In the genomic region with DNA sequence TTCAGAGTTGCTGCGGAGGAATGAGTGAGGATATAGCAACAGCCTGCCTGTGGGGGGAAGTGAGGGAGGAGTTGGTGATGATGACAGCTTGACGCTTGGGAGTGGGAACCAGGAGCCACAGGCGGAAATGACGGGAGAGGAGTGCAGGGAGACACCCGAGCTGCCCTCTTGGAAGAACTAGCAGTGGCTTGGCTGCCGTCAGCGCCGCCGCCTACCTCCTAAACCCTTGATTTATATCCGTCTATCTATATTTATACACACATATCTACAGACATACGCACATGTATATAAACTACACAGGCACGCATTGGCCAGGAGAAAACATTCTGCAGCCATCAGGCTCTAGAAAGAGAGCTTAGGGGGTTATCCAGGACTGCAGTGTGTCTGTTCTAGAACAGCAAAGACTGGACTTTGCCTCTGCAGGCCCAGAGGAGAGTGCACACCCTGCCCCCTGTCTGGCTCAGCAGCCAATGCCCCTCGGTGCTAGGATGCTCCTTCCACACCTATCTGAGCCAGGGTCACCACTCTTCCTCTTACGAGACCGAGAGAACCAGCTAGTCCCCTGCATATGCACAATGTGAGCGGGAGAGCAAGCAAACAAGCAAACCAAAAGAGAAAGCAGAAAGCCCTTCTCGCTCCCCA, we compare ENCODE assay signal across 10 cellular contexts. TPM values are rescaled to one million over a fixed set of nuclear protein-coding genes. Genes with fewer than 3 reads are reported as not detected.
DNase-seq lines count a peak whose midpoint lies in the region; ATAC-seq and TF ChIP-seq lines count a peak whose summit lies in the region.
"Had no signal": no experiment of that assay in that cellular context is flagged by ENCODE, and none has a peak within 500 bp of the region (broad histone marks: within the 10 kb centered on the region; RNA-seq: fewer than 3 reads in every experiment).

No MANE protein-coding gene starts in this region.

- peaks cover 3% of the 10 kb centered on the region for H3K36me3 Mint-ChIP-seq in endodermal cell (ENCODE audit: low read depth)

- peak overlapping the region in 1 of 2 donors; percentile 8 for H3K27ac Mint-ChIP-seq in stimulated activated naive CD8-positive, alpha-beta T cell treated with anti-CD3 and anti-CD28 coated beads, Interleukin-15, amount 100 ng/mL, for 72 hours
- peak overlapping the region; percentile 72 for H3K27ac Mint-ChIP-seq in endodermal cell

- H3K4me1 ChIP-seq in endodermal cell (ENCODE audit: control insufficient read depth, insufficient read depth, low read length), result peaks cover 21% of the 10 kb centered on the region
- peaks cover 30% of the 10 kb centered on the region for H3K4me1 ChIP-seq in muscle layer of colon (ENCODE audit: insufficient read depth, low read length)

- H3K27me3 ChIP-seq in endodermal cell (ENCODE audit: control insufficient read depth, insufficient read depth, low read length, poor library complexity, severe bottlenecking) (no peaks in the 10 kb centered on the region), muscle layer of colon (ENCODE audit: control insufficient read depth in 1 of 2, insufficient read depth in 2 of 2, low read length in 2 of 2) (no peaks in the 10 kb centered on the region)

- ATAC-seq in stimulated activated naive CD8-positive, alpha-beta T cell treated with anti-CD3 and anti-CD28 coated beads, Interleukin-15, amount 100 ng/mL, for 72 hours, result peak; percentile 22
- no peak for ATAC-seq in stimulated activated naive CD8-positive, alpha-beta T cell treated with anti-CD3 and anti-CD28 coated beads, Interleukin-15, Interleukin-2, amounts not matched to agents 100 U/mL and 50 U/mL, for 24 hours
- ATAC-seq in HG02870 (IDR thresholded peaks at IDR 0.05; ENCODE audit: unreplicated experiment) (no peak), GM21526 (IDR thresholded peaks at IDR 0.05; ENCODE audit: low FRiP score, unreplicated experiment) (no peak)

- peak overlapping the region; percentile 22 for H3K27ac ChIP-seq in endodermal cell (ENCODE audit: low read depth, low read length)
- H3K27ac ChIP-seq in muscle layer of colon (ENCODE audit: low read depth, low read length), result peak overlapping the region; percentile 82

- peak; percentile 33 for TF ChIP-seq CTCF in endodermal cell (conservative IDR thresholded peaks at IDR 0.05)

- H3K9ac ChIP-seq in endodermal cell (ENCODE audit: extremely low read depth, low read length, poor library complexity, severe bottlenecking), result no peak overlapping the region
- H3K9ac ChIP-seq in muscle layer of colon (ENCODE audit: low read length), result peak overlapping the region; percentile 51

- H3K9me3 ChIP-seq in endodermal cell (ENCODE audit: control insufficient read depth, low read length) (no peaks in the 10 kb centered on the region), muscle layer of colon (ENCODE audit: low read length) (no peaks in the 10 kb centered on the region)

- peaks cover 7% of the 10 kb centered on the region for H3K27me3 Mint-ChIP-seq in stimulated activated naive CD8-positive, alpha-beta T cell treated with anti-CD3 and anti-CD28 coated beads, Interleukin-15, amount 100 ng/mL, for 72 hours
- H3K27me3 Mint-ChIP-seq in endodermal cell (ENCODE audit: insufficient read depth), result peaks cover 14% of the 10 kb centered on the region

- DNase-seq in stimulated activated naive CD8-positive, alpha-beta T cell treated with anti-CD3 and anti-CD28 coated beads, Interleukin-15, amount 100 ng/mL, for 72 hours, result no peak
- DNase-seq in stimulated activated naive CD8-positive, alpha-beta T cell treated with anti-CD3 and anti-CD28 coated beads, Interleukin-15, Interleukin-2, amounts not matched to agents 100 U/mL and 50 U/mL, for 24 hours, result no peak
- DNase-seq in endodermal cell, result peak; percentile 76
- DNase-seq in NCI-H2081 treated with DMSO at 0.1 percent for 48 hours (lab: John Stamatoyannopoulos, UW), result no peak
- no peak for DNase-seq in stimulated activated CD4-positive, alpha-beta T cell treated with anti-CD3 and anti-CD28 coated beads, Interleukin-4, amount 100 ng/mL, for 24 hours
- DNase-seq: activated CD4-positive, alpha-beta T cell treated with anti-CD3 and anti-CD28 coated beads, Interleukin-2, amount 50 U/mL, for 1 hour had no signal

- no peaks in the 10 kb centered on the region for H3K9me3 Mint-ChIP-seq in stimulated activated naive CD8-positive, alpha-beta T cell treated with anti-CD3 and anti-CD28 coated beads, Interleukin-15, amount 100 ng/mL, for 72 hours
- H3K9me3 Mint-ChIP-seq in endodermal cell, result peaks cover 6% of the 10 kb centered on the region
- H3K9me3 Mint-ChIP-seq: CD8-positive, alpha-beta memory T cell had no signal

- WGBS in endodermal cell (ENCODE audit: insufficient coverage in 1 of 2, insufficient read length in 1 of 2), 2 experiments, result 75 to 76% methylated on average over 11 to 17 of the region's 17 CpGs

- peak overlapping the region in 1 of 2 donors; percentile 20 for H3K4me3 Mint-ChIP-seq in stimulated activated naive CD8-positive, alpha-beta T cell treated with anti-CD3 and anti-CD28 coated beads, Interleukin-15, amount 100 ng/mL, for 72 hours
- H3K4me3 Mint-ChIP-seq in endodermal cell, result peak overlapping the region; percentile 7
- H3K4me3 Mint-ChIP-seq: CD8-positive, alpha-beta memory T cell had no signal

- H3K4me3 ChIP-seq in endodermal cell (ENCODE audit: low read length) (no peak overlapping the region), muscle layer of colon (ENCODE audit: low read depth in 1 of 2, low read length in 2 of 2) (peak overlapping the region in 1 of 2 donors; percentile 52)

- H3K36me3 ChIP-seq in endodermal cell (ENCODE audit: control insufficient read depth, insufficient read depth, low read length), result no peaks in the 10 kb centered on the region
- H3K36me3 ChIP-seq in muscle layer of colon (ENCODE audit: insufficient read depth, low read length), result no peaks in the 10 kb centered on the region

- no peaks in the 10 kb centered on the region for H3K4me1 Mint-ChIP-seq in stimulated activated naive CD8-positive, alpha-beta T cell treated with anti-CD3 and anti-CD28 coated beads, Interleukin-15, amount 100 ng/mL, for 72 hours
- H3K4me1 Mint-ChIP-seq in endodermal cell, result peaks cover 55% of the 10 kb centered on the region

RNA-seq across cellular contexts. Expression of gene MAGEF1, which starts 45.3 kb away (rescaled TPM):
- total RNA-seq in endodermal cell, result 10 to 100 TPM; 61.3 to 86.5 TPM
- polyA plus RNA-seq in endodermal cell (2013, experiment 1 of 2), result 76.3 TPM
- 65.0 TPM for polyA plus RNA-seq in endodermal cell (2013, experiment 2 of 2)

RNA-seq across cellular contexts. Expression of gene VPS8, which starts 54.8 kb away (rescaled TPM):
- 10 to 100 TPM; 49.7 to 70.0 TPM for total RNA-seq in endodermal cell
- polyA plus RNA-seq in endodermal cell (2013, experiment 1 of 2), result 29.2 TPM
- 33.5 TPM for polyA plus RNA-seq in endodermal cell (2013, experiment 2 of 2)
